25 cellular contexts compared by ENCODE assay signal in genomic region chr1:14466006-14466405, GRCh38.
"Had no signal": no experiment of that assay in that cellular context is flagged by ENCODE, and none has a peak within 500 bp of the region (broad histone marks: within the 10 kb centered on the region; RNA-seq: fewer than 3 reads in every experiment).

No MANE protein-coding gene starts in this region.

- ATAC-seq: activated CD4-positive, alpha-beta T cell treated with anti-CD3 and anti-CD28 coated beads for 36 hours; activated CD8-positive, alpha-beta memory T cell treated with anti-CD3 and anti-CD28 coated beads, Interleukin-2, amount 10 ng/mL, durations not matched to agents 7 days and 5 days; activated CD8-positive, alpha-beta T cell treated with anti-CD3 and anti-CD28 coated beads, Interleukin-2, amount 10 ng/mL, durations not matched to agents 7 days and 5 days; effector memory CD8-positive, alpha-beta T cell; mucosa of descending colon; natural killer cell treated with Interleukin-12 subunit alpha and Interleukin-12 subunit beta and Interleukin-15 and Interleukin-18, amount 100 ng/mL, for 72 hours; right lobe of liver; stimulated activated naive CD8-positive, alpha-beta T cell treated with anti-CD3 and anti-CD28 coated beads, Interleukin-15, Interleukin-2, amounts not matched to agents 100 U/mL and 50 U/mL, for 24 hours had no signal

- H3K27ac Mint-ChIP-seq: activated B cell treated with CpG ODN at 0.5 μM for 24 hours; activated CD4-positive, alpha-beta T cell treated with anti-CD3 and anti-CD28 coated beads for 36 hours; activated CD8-positive, alpha-beta memory T cell treated with anti-CD3 and anti-CD28 coated beads, Interleukin-2, amount 10 ng/mL, durations not matched to agents 7 days and 5 days; activated CD8-positive, alpha-beta T cell treated with anti-CD3 and anti-CD28 coated beads, Interleukin-2, amount 10 ng/mL, durations not matched to agents 7 days and 5 days; activated naive CD8-positive, alpha-beta T cell; effector memory CD8-positive, alpha-beta T cell; natural killer cell treated with Interleukin-12 subunit alpha and Interleukin-12 subunit beta and Interleukin-15 and Interleukin-18, amount 100 ng/mL, for 72 hours had no signal

- H3K4me1 Mint-ChIP-seq: activated B cell treated with CpG ODN at 0.5 μM for 24 hours; activated CD4-positive, alpha-beta T cell treated with anti-CD3 and anti-CD28 coated beads for 36 hours; activated CD8-positive, alpha-beta memory T cell treated with anti-CD3 and anti-CD28 coated beads, Interleukin-2, amount 10 ng/mL, durations not matched to agents 7 days and 5 days had no signal

- H3K36me3 ChIP-seq: left ventricle myocardium inferior, right lobe of liver, upper lobe of left lung, vagina had no signal

- H3K27me3 Mint-ChIP-seq: activated CD4-positive, alpha-beta T cell treated with anti-CD3 and anti-CD28 coated beads for 36 hours; activated CD8-positive, alpha-beta memory T cell treated with anti-CD3 and anti-CD28 coated beads, Interleukin-2, amount 10 ng/mL, durations not matched to agents 7 days and 5 days; activated naive CD8-positive, alpha-beta T cell had no signal

- H3K4me3 Mint-ChIP-seq: activated B cell treated with CpG ODN at 0.5 μM for 24 hours; activated CD4-positive, alpha-beta T cell treated with anti-CD3 and anti-CD28 coated beads for 36 hours; activated CD8-positive, alpha-beta memory T cell treated with anti-CD3 and anti-CD28 coated beads, Interleukin-2, amount 10 ng/mL, durations not matched to agents 7 days and 5 days; activated CD8-positive, alpha-beta T cell treated with anti-CD3 and anti-CD28 coated beads, Interleukin-2, amount 10 ng/mL, durations not matched to agents 7 days and 5 days; activated naive CD8-positive, alpha-beta T cell; effector memory CD8-positive, alpha-beta T cell; natural killer cell treated with Interleukin-12 subunit alpha and Interleukin-12 subunit beta and Interleukin-15 and Interleukin-18, amount 100 ng/mL, for 72 hours had no signal

- H3K27ac ChIP-seq: left ventricle myocardium inferior, right lobe of liver, testis, upper lobe of left lung, vagina had no signal

- DNase-seq: activated B cell treated with CpG ODN at 0.5 μM for 24 hours; activated CD4-positive, alpha-beta T cell treated with anti-CD3 and anti-CD28 coated beads for 36 hours; activated CD8-positive, alpha-beta memory T cell treated with anti-CD3 and anti-CD28 coated beads, Interleukin-2, amount 10 ng/mL, durations not matched to agents 7 days and 5 days; activated CD8-positive, alpha-beta T cell treated with anti-CD3 and anti-CD28 coated beads, Interleukin-2, amount 10 ng/mL, durations not matched to agents 7 days and 5 days; activated effector memory CD4-positive, alpha-beta T cell treated with Interleukin-2 at 50 U/mL for 16 hours; activated naive CD4-positive, alpha-beta T cell treated with Interleukin-2 at 50 U/mL for 16 hours; activated T-cell treated with anti-CD3 and anti-CD28 coated beads for 4 hours; anterior cingulate cortex; effector memory CD8-positive, alpha-beta T cell; erythroblast; head of caudate nucleus; hippocampal formation; left ventricle myocardium inferior; mesendoderm; mucosa of descending colon; right lobe of liver; stimulated activated CD4-positive, alpha-beta T cell treated with anti-CD3 and anti-CD28 coated beads, Interleukin-2, amount 100 ng/mL, for 48 hours; stimulated activated naive CD8-positive, alpha-beta T cell treated with anti-CD3 and anti-CD28 coated beads, Interleukin-15, Interleukin-2, amounts not matched to agents 100 U/mL and 50 U/mL, for 24 hours; T-helper 2 cell; testis; upper lobe of left lung had no signal

- H3K36me3 Mint-ChIP-seq: activated CD8-positive, alpha-beta memory T cell treated with anti-CD3 and anti-CD28 coated beads, Interleukin-2, amount 10 ng/mL, durations not matched to agents 7 days and 5 days; activated naive CD8-positive, alpha-beta T cell; natural killer cell treated with Interleukin-12 subunit alpha and Interleukin-12 subunit beta and Interleukin-15 and Interleukin-18, amount 100 ng/mL, for 72 hours had no signal

- H3K9me3 ChIP-seq: left ventricle myocardium inferior, mucosa of descending colon, right lobe of liver, testis, upper lobe of left lung, vagina had no signal

- H3K27me3 ChIP-seq: right lobe of liver, testis, upper lobe of left lung, vagina had no signal

- H3K4me3 ChIP-seq: left ventricle myocardium inferior, lung, mucosa of descending colon, right lobe of liver, testis, upper lobe of left lung, vagina had no signal

- H3K4me1 ChIP-seq: left ventricle myocardium inferior, right lobe of liver, testis, upper lobe of left lung, vagina had no signal

- H3K9me3 Mint-ChIP-seq: activated B cell treated with CpG ODN at 0.5 μM for 24 hours; effector memory CD8-positive, alpha-beta T cell; natural killer cell treated with Interleukin-12 subunit alpha and Interleukin-12 subunit beta and Interleukin-15 and Interleukin-18, amount 100 ng/mL, for 72 hours had no signal
